17 cellular contexts compared by ENCODE assay signal in the genomic region with DNA sequence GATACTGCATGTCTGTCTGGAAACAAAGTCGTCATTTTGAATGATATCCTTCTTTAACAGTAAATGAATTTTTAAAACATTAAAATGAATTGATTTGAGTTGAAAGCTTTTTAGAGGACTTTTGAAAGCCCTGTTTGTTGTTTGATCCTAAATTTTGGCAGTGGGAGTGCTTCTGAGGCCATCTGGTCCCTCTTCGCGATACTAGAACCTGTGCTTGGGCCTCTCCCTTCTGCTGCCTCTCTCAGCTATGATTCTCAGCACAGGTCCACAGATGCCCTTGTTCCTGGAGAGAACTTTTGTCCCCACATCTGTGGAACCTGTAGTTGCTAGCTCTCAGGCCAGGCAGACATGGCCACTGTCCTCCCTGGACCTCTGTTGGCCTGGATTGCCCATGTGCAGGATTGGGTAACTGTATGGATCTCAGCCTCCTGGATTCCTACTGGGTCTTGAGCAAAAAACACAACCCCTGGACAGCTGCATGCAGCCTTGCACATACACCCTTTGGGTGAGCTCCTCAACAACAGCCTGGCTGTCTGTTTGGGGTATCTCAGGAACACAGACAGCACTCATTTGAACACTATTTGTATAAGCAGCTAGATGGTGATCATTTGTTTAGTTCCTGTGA. TPM values are rescaled to one million over a fixed set of nuclear protein-coding genes. Genes with fewer than 3 reads are reported as not detected.
DNase-seq lines count a peak whose midpoint lies in the region; ATAC-seq and TF ChIP-seq lines count a peak whose summit lies in the region.
"Had no signal": no experiment of that assay in that cellular context is flagged by ENCODE, and none has a peak within 500 bp of the region (broad histone marks: within the 10 kb centered on the region; RNA-seq: fewer than 3 reads in every experiment).

No MANE protein-coding gene starts in this region.

- H3K9me3 ChIP-seq in H9 (ENCODE audit: control insufficient read depth, low read depth, low read length) (no peaks in the 10 kb centered on the region), T-helper 17 cell (ENCODE audit: control insufficient read depth, low read length, poor library complexity, severe bottlenecking) (no peaks in the 10 kb centered on the region)

- no peak overlapping the region for H4K5ac ChIP-seq in H9 (ENCODE audit: insufficient read length, low read depth, low read length)
- H4K5ac ChIP-seq in mesendoderm (ENCODE audit: low read length) = no peak overlapping the region

- H3K27ac Mint-ChIP-seq in H9 (peak overlapping the region; percentile 71 to 79 (median 77); a peak in 5 of 7 replicates), T-helper 17 cell (peak overlapping the region; percentile 83)

- H3K23me2 ChIP-seq in H9 (ENCODE audit: insufficient read length, low read depth, low read length, poor library complexity, severe bottlenecking) = no peaks in the 10 kb centered on the region

- H2BK120ac ChIP-seq in H9 (ENCODE audit: low read depth, low read length, poor library complexity, severe bottlenecking) (no peak overlapping the region), mesendoderm (ENCODE audit: low read depth, low read length) (no peak overlapping the region)

- no peak for TF ChIP-seq CTCF in H9 (conservative IDR thresholded peaks at IDR 0.05)

- H3K56ac ChIP-seq in H9 (ENCODE audit: insufficient read length, low read depth, low read length) (no peak overlapping the region), mesendoderm (ENCODE audit: low read length) (peak overlapping the region; percentile 36)

- no peak overlapping the region for H2BK20ac ChIP-seq in H9 (ENCODE audit: low read depth, low read length, poor library complexity, severe bottlenecking)

- no peaks in the 10 kb centered on the region for H3K36me3 ChIP-seq in mesendoderm (ENCODE audit: control insufficient read depth, insufficient read depth, low read length)

- H3K9ac ChIP-seq in H9 (ENCODE audit: extremely low read depth, insufficient read length, low read length) = peak overlapping the region; percentile 25
- no peak overlapping the region for H3K9ac ChIP-seq in mesendoderm (ENCODE audit: low read length)

- no CpG with 5 or more reads among the region's 3 CpGs for WGBS in H9 (ENCODE audit: extremely low coverage, insufficient read length, low lambda C conversion rate)
- WGBS in mesendoderm (ENCODE audit: extremely low coverage, insufficient coverage, low lambda C conversion rate) = no CpG with 5 or more reads among the region's 3 CpGs

- H3K27me3 ChIP-seq in H9 (ENCODE audit: insufficient read depth, low read length) (no peaks in the 10 kb centered on the region; the same call in 1 of the 2 replicates), mesendoderm (ENCODE audit: insufficient read depth, low read length, poor library complexity) (no peaks in the 10 kb centered on the region)

- H3K27me3 Mint-ChIP-seq in H9 (ENCODE audit: low read depth) (no peaks in the 10 kb centered on the region), T-helper 17 cell (no peaks in the 10 kb centered on the region)

- no peak overlapping the region for H4K91ac ChIP-seq in H9 (ENCODE audit: insufficient read length, low read depth, low read length)

- peaks cover 0 to 5% (median 4%) of the 10 kb centered on the region in 3 experiments; a peak in 4 of 7 replicates for H3K36me3 Mint-ChIP-seq in H9 (ENCODE audit: insufficient read depth in 1 of 3, low read depth in 3 of 3)
- H3K36me3 Mint-ChIP-seq in T-helper 17 cell (ENCODE audit: low read depth) = no peaks in the 10 kb centered on the region

- no peak overlapping the region for H2AFZ ChIP-seq in H9 (ENCODE audit: low read length)

- no peak overlapping the region for H3K23ac ChIP-seq in H9 (ENCODE audit: insufficient read length, low read depth, low read length)
- H3K23ac ChIP-seq in mesendoderm (ENCODE audit: low read length) = peak overlapping the region; percentile 39

- DNase-seq in DMS 273 (lab: John Stamatoyannopoulos, UW; ENCODE audit: unreplicated experiment) = peak; percentile 89
- DNase-seq in H9 = no peak
- no peak for DNase-seq in T-helper 17 cell
- no peak for DNase-seq in mesendoderm
- no peak for DNase-seq in stimulated activated naive CD4-positive, alpha-beta T cell treated with Interleukin-2 at 50 U/mL for 16 hours (lab: John Stamatoyannopoulos, UW)
- no peak for DNase-seq in cerebellum (ENCODE audit: low spot score)
- DNase-seq in stimulated activated CD4-positive, alpha-beta T cell treated with anti-CD3 and anti-CD28 coated beads, Interleukin-1b, Interleukin-23, amount 100 ng/mL, for 48 hours = no peak
- DNase-seq: NCI-H1436, NCI-H2029 treated with DMSO at 0.1 percent for 48 hours, NCI-H2227 treated with DMSO at 0.1 percent for 48 hours, NCI-H524 treated with DMSO at 0.1 percent for 48 hours, SHP77 treated with DMSO at 0.1 percent for 48 hours had no signal

- H2BK12ac ChIP-seq in H9 (ENCODE audit: insufficient read length, low read depth, low read length) = no peak overlapping the region

- H3K18ac ChIP-seq in H9 (ENCODE audit: insufficient read length, low read depth, low read length) (peak overlapping the region; percentile 37), mesendoderm (ENCODE audit: low read length) (no peak overlapping the region)

- H3K4me3 ChIP-seq in mesendoderm (ENCODE audit: low read length) = no peak overlapping the region
- H3K4me3 ChIP-seq: K562 had no signal

- H3K79me1 ChIP-seq in H9 (ENCODE audit: insufficient read depth, low read depth, low read length, poor library complexity, severe bottlenecking) = peaks cover 21% of the 10 kb centered on the region
- peaks cover 11% of the 10 kb centered on the region for H3K79me1 ChIP-seq in mesendoderm (ENCODE audit: low read length)

- H4K8ac ChIP-seq in H9 (replicated peaks; ENCODE audit: insufficient read length, low read depth, low read length) (no peak overlapping the region), mesendoderm (ENCODE audit: low read depth, low read length) (no peak overlapping the region)

- H4K20me1 ChIP-seq in H9 (ENCODE audit: control insufficient read depth, insufficient read depth, insufficient read length) = no peaks in the 10 kb centered on the region

- H3K79me2 ChIP-seq in H9 (ENCODE audit: insufficient read depth, low read length) = peaks cover 36% of the 10 kb centered on the region
- H3K79me2 ChIP-seq in mesendoderm (ENCODE audit: control insufficient read depth, insufficient read depth, low read length) = peaks cover 41% of the 10 kb centered on the region

- H3T11ph ChIP-seq in H9 (ENCODE audit: low read length) = no peak overlapping the region

- H3K4me2 ChIP-seq in H9 (ENCODE audit: insufficient read depth, insufficient read length, low read length) = no peak overlapping the region
- no peak overlapping the region for H3K4me2 ChIP-seq in mesendoderm (ENCODE audit: low read length)

- peaks cover 21% of the 10 kb centered on the region for H3K4me1 ChIP-seq in H9 (ENCODE audit: insufficient read depth, low read length)
- H3K4me1 ChIP-seq in mesendoderm (ENCODE audit: control insufficient read depth, low read depth, low read length) = no peaks in the 10 kb centered on the region

- ATAC-seq in T-helper 17 cell (no peak), HG03175 (IDR thresholded peaks at IDR 0.05; ENCODE audit: unreplicated experiment) (no peak)
- ATAC-seq: K562, Panc1, SK-N-SH treated with all-trans-retinoic acid at 6 μM for 48 hours had no signal

- H2BK15ac ChIP-seq in H9 (ENCODE audit: low read depth, low read length) = no peak overlapping the region
- H2BK15ac ChIP-seq in mesendoderm (replicated peaks; ENCODE audit: low read depth) = no peak overlapping the region

- H3K4me3 Mint-ChIP-seq in H9 (no peak overlapping the region; a peak in 1 of 5 replicates), T-helper 17 cell (no peak overlapping the region)

- H2BK5ac ChIP-seq in H9 (ENCODE audit: insufficient read length, low read length) = no peak overlapping the region
- no peak overlapping the region for H2BK5ac ChIP-seq in mesendoderm (ENCODE audit: low read length)

- H3K27ac ChIP-seq in H9 (ENCODE audit: insufficient read length, low read depth, low read length) (no peak overlapping the region), mesendoderm (ENCODE audit: low read depth, low read length) (no peak overlapping the region)
- H3K27ac ChIP-seq: C4-2B had no signal

- H3K4ac ChIP-seq in H9 (ENCODE audit: low read depth, low read length) (no peak overlapping the region), mesendoderm (ENCODE audit: low read depth, low read length) (no peak overlapping the region)

- H3K14ac ChIP-seq in H9 (ENCODE audit: insufficient read depth, low read length) = peak overlapping the region; percentile 76

- peaks cover 0 to 4% of the 10 kb centered on the region in 2 experiments; a peak in 4 of 5 replicates for H3K9me3 Mint-ChIP-seq in H9

- peaks cover 57 to 63% of the 10 kb centered on the region in 2 experiments for H3K4me1 Mint-ChIP-seq in H9
- peaks cover 48% of the 10 kb centered on the region for H3K4me1 Mint-ChIP-seq in T-helper 17 cell

- H2AK5ac ChIP-seq in H9 (ENCODE audit: insufficient read length, low read length) (no peak overlapping the region), mesendoderm (ENCODE audit: low read length) (no peak overlapping the region)

RNA-seq across cellular contexts. Expression of gene UST, which starts 21.9 kb away (rescaled TPM):
- total RNA-seq in H9 (2021) (13.2 and 14.4 TPM in 2 replicates), T-helper 17 cell (1 to 10 TPM; 3.8 to 7.3 TPM), cerebellum (11.4 TPM)
- 14.8 TPM for polyA plus RNA-seq in mesendoderm (2013, experiment 1 of 2)
- 14.6 TPM for polyA plus RNA-seq in mesendoderm (2013, experiment 2 of 2)
